Comparison of ENCODE assay signal across 8 cellular contexts in the genomic region with DNA sequence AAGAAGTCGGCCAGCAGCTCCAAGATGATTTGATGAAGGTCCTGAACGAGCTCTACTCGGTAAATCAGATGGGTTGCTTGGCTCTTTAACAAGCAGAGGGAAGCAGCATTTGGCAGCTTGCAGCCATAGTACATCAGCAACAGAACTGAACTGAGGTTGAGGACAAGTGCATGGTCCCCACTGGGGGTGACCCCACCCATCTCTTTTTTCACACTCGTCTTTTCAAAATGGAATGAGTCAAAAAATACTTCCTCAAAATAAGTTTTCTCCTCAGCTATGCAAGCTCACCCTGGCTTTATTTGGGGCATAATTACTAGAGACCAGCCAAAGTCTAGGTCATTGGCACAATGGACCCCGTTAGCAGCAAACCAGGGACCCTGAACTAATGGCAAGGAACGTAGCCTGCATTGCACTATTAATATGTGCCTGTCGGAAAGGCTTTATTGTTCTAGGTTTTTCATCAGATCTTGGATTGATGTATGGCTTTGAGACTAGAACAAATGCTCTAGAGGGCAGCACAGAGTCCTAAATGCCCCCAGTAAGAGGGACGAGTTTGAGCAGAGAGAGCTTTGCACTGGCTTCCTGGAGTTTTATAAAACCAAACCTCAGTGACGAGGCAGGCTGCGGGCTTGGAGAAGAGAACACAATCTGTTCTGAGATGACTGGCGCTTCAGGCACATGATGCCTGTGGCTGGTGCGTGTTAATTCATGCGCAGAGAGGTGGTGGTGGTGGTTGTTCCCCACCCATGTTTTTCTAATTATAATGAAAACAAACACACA.
DNase-seq lines count a peak whose midpoint lies in the region; ATAC-seq and TF ChIP-seq lines count a peak whose summit lies in the region.
"Not testable (repeated sequence)": the region's sequence is repeated elsewhere in the genome, so short reads cannot be mapped to it uniquely, and the experiment has no call there.

No MANE protein-coding gene starts in this region.

- not testable (repeated sequence) for H3K9me3 Mint-ChIP-seq in activated T-cell treated with anti-CD3 and anti-CD28 coated beads, Interleukin-2, amount 50 U/mL, for 4 hours; naive thymus-derived CD8-positive, alpha-beta T cell

- POLR2A ChIA-PET in naive thymus-derived CD8-positive, alpha-beta T cell (lab: Charles Lee) = not testable (repeated sequence)

- not testable (repeated sequence) for H3K27ac ChIP-seq in heart left ventricle

- H3K36me3 Mint-ChIP-seq in activated T-cell treated with anti-CD3 and anti-CD28 coated beads, Interleukin-2, amount 50 U/mL, for 4 hours (ENCODE audit: insufficient read depth); naive thymus-derived CD8-positive, alpha-beta T cell: not testable (repeated sequence)

- not testable (repeated sequence) for H3K9me3 ChIP-seq in heart left ventricle

- WGBS in heart left ventricle, 4 donors = 34 to 69% (median 59%) methylated on average over 6 to 7 of the region's 13 CpGs

- not testable (repeated sequence) for H3K27me3 ChIP-seq in heart left ventricle

- not testable (repeated sequence) for H3K4me3 ChIP-seq in GM12864 (ENCODE audit: low read depth, low read length); choroid plexus epithelial cell (ENCODE audit: low read depth, low read length); heart left ventricle

- TF ChIP-seq POLR2A in heart left ventricle (IDR thresholded peaks at IDR 0.05) = not testable (repeated sequence)

- not testable (repeated sequence) for H3K4me1 Mint-ChIP-seq in activated T-cell treated with anti-CD3 and anti-CD28 coated beads, Interleukin-2, amount 50 U/mL, for 4 hours (ENCODE audit: low read depth); naive thymus-derived CD8-positive, alpha-beta T cell

- in situ Hi-C loops in SK-MEL-5 (cut with HindIII; ENCODE audit: low pct_unique_long_range_greater_than_20kb, low sequenced_read_pairs) = not testable (repeated sequence)

- not testable (repeated sequence) for DNase-seq in GM12864 (ENCODE audit: low read depth); choroid plexus epithelial cell (ENCODE audit: low read depth); heart left ventricle
- peak; percentile 85 for DNase-seq in SK-MEL-5 (ENCODE audit: low read depth, low spot score)
- DNase-seq in activated T-cell treated with anti-CD3 and anti-CD28 coated beads, Interleukin-2, amount 50 U/mL, for 4 hours = peak; percentile 4
- DNase-seq in naive thymus-derived CD8-positive, alpha-beta T cell = peak in 7 of 10 donors; percentile 2 to 56 (median 11)
- peak; percentile 2 for DNase-seq in stimulated activated naive CD8-positive, alpha-beta T cell treated with anti-CD3 and anti-CD28 coated beads, Interleukin-15, Interleukin-2, amounts not matched to agents 100 U/mL and 50 U/mL, for 24 hours

- ATAC-seq in HG02852 (IDR thresholded peaks at IDR 0.05; ENCODE audit: unreplicated experiment) = peak; percentile 74
- peak; percentile 87 to 94 for ATAC-seq in activated T-cell treated with anti-CD3 and anti-CD28 coated beads, Interleukin-2, amount 50 U/mL, for 4 hours
- ATAC-seq in heart left ventricle = peak; percentile 33 to 77 (median 60)
- ATAC-seq in naive thymus-derived CD8-positive, alpha-beta T cell = peak; percentile 53 to 69
- ATAC-seq in stimulated activated naive CD8-positive, alpha-beta T cell treated with anti-CD3 and anti-CD28 coated beads, Interleukin-15, Interleukin-2, amounts not matched to agents 100 U/mL and 50 U/mL, for 24 hours = peak; percentile 79

- TF ChIP-seq CTCF in GM12864 (IDR thresholded peaks at IDR 0.05; ENCODE audit: low read depth, low read length, missing control alignments) = peak; percentile 4
- peak; percentile 23 for TF ChIP-seq CTCF in choroid plexus epithelial cell (conservative IDR thresholded peaks at IDR 0.05; ENCODE audit: low read depth, low read length)
- peak in 2 of 12 donors; percentile 7 to 26 for TF ChIP-seq CTCF in heart left ventricle (IDR thresholded peaks at IDR 0.05)

- not testable (repeated sequence) for H3K36me3 ChIP-seq in heart left ventricle

- H3K4me1 ChIP-seq in heart left ventricle = not testable (repeated sequence)

- intact Hi-C loops in heart left ventricle (cut with DNase I) = not testable (repeated sequence)

- H3K4me3 Mint-ChIP-seq in activated T-cell treated with anti-CD3 and anti-CD28 coated beads, Interleukin-2, amount 50 U/mL, for 4 hours; naive thymus-derived CD8-positive, alpha-beta T cell: not testable (repeated sequence)

- H3K27me3 Mint-ChIP-seq in activated T-cell treated with anti-CD3 and anti-CD28 coated beads, Interleukin-2, amount 50 U/mL, for 4 hours (ENCODE audit: low read depth); naive thymus-derived CD8-positive, alpha-beta T cell: not testable (repeated sequence)

- not testable (repeated sequence) for H3K27ac Mint-ChIP-seq in naive thymus-derived CD8-positive, alpha-beta T cell
